In the genomic region with DNA sequence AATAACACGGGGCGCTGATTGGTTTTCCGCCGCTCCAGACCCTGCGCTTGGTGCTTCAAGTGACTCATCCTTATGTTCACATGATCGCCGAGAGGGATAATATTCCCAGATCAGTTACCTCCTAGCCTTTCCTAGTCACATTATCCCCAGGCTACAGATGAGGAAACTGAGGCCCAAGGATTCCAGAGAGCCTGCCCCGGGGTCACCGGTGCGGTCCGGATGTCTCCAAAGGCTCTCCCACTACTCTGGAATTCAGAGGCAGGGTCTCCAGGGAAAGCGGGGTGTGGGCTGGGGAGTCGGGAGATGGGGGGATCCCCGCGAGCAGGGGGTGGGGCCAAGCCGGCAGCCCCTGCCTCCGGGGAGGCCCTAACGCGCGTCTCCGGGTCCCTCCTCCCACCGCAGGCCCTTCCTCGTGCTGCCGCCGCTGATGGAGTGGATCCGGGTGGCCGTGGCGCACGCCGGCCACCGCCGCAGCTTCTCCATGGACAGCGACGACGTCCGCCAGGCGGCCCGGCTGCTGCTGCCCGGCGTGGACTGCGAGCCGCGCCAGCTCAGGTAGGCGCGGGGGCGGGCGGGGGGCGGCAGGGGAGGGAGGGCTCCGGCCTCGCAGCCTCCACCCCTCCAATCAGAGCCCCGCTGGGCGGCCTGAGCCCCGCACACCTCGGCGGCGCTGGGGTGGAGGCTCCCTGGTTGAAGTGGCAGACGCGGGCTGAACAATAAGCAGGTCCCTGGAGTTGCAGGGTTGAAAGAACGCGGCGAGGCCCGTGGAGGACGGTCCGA, we compare ENCODE assay signal across 13 cellular contexts.
DNase-seq lines count a peak whose midpoint lies in the region; ATAC-seq and TF ChIP-seq lines count a peak whose summit lies in the region.
"Had no signal": no experiment of that assay in that cellular context is flagged by ENCODE, and none has a peak within 500 bp of the region (broad histone marks: within the 10 kb centered on the region; RNA-seq: fewer than 3 reads in every experiment).

No MANE protein-coding gene starts in this region.

- H3K9me3 ChIP-seq in ES-I3 (ENCODE audit: control insufficient read depth, insufficient read depth, low read length) = no peaks in the 10 kb centered on the region
- no peaks in the 10 kb centered on the region for H3K9me3 ChIP-seq in mammary epithelial cell (replicated peaks; ENCODE audit: insufficient read depth, low read length)
- H3K9me3 ChIP-seq in iPS-15b (ENCODE audit: control insufficient read depth, insufficient read depth, low read length) = no peaks in the 10 kb centered on the region
- H3K9me3 ChIP-seq in prostate gland = no peaks in the 10 kb centered on the region
- H3K9me3 ChIP-seq: sigmoid colon had no signal

- H3K4me2 ChIP-seq in mammary epithelial cell (ENCODE audit: insufficient read depth, low read depth, low read length) = peak overlapping the region; percentile 74

- H3K36me3 ChIP-seq in ES-I3 (ENCODE audit: insufficient read depth, low read length) (no peaks in the 10 kb centered on the region), mammary epithelial cell (ENCODE audit: insufficient read depth, low read length) (no peaks in the 10 kb centered on the region), iPS-15b (ENCODE audit: control insufficient read depth, insufficient read depth, low read length) (no peaks in the 10 kb centered on the region), prostate gland (no peaks in the 10 kb centered on the region)
- H3K36me3 ChIP-seq: sigmoid colon had no signal

- no peak for ATAC-seq in HG03159 (IDR thresholded peaks at IDR 0.05; ENCODE audit: unreplicated experiment)
- ATAC-seq: effector memory CD8-positive, alpha-beta T cell had no signal

- TF ChIP-seq CTCF in mammary epithelial cell (conservative IDR thresholded peaks at IDR 0.05 in 1 of 2, IDR thresholded peaks at IDR 0.05 in 1 of 2; ENCODE audit: extremely low read depth in 1 of 2, insufficient read depth in 1 of 2, low read depth in 1 of 2, low read length in 2 of 2) (no peak), prostate gland (IDR thresholded peaks at IDR 0.05) (peak in 2 of 4 experiments; percentile 12 to 15)

- intact Hi-C loops in mammary epithelial cell (cut with micrococcal nuclease) (no loop called here), prostate gland (cut with DNase I) (no loop called here)

- no peak for TF ChIP-seq POLR2A in prostate gland (IDR thresholded peaks at IDR 0.05)

- CTCF ChIA-PET in mammary epithelial cell (lab: Charles Lee; ENCODE audit: low non-redundant PET) = no interaction called here

- H3K79me2 ChIP-seq in mammary epithelial cell (ENCODE audit: insufficient read depth, low read length) = no peaks in the 10 kb centered on the region

- H2AFZ ChIP-seq in mammary epithelial cell (ENCODE audit: low read depth, low read length) = peak overlapping the region; percentile 47

- H3K27ac ChIP-seq in mammary epithelial cell (ENCODE audit: insufficient read depth, low read depth, low read length) = no peak overlapping the region
- H3K27ac ChIP-seq in prostate gland = no peak overlapping the region
- H3K27ac ChIP-seq: sigmoid colon had no signal

- DNase-seq in mammary epithelial cell (no peak), prostate gland (ENCODE audit: low spot score) (no peak), NCI-H526 treated with DMSO at 0.1 percent for 48 hours (lab: John Stamatoyannopoulos, UW) (no peak), NCI-H748 (lab: John Stamatoyannopoulos, UW; ENCODE audit: unreplicated experiment) (no peak), C1 segment of cervical spinal cord (lab: John Stamatoyannopoulos, UW) (no peak)
- DNase-seq: activated CD4-positive, alpha-beta T cell treated with anti-CD3 and anti-CD28 coated beads, Interleukin-2, amount 50 U/mL, for 1 hour; CD4-positive, CD25-positive, alpha-beta regulatory T cell; effector memory CD8-positive, alpha-beta T cell; HFFc6; sigmoid colon had no signal

- H3K4me3 ChIP-seq in mammary epithelial cell (replicated peaks in 1 of 3; ENCODE audit: insufficient read depth in 1 of 3, low read depth in 2 of 3, low read length in 3 of 3) (peak overlapping the region in 1 of 3 experiments; percentile 7), iPS-15b (ENCODE audit: low read depth, low read length) (peak overlapping the region; percentile 55), prostate gland (peak overlapping the region; percentile 15 to 20)

- H3K9ac ChIP-seq in ES-I3 (ENCODE audit: low read depth, low read length) (peak overlapping the region; percentile 56), mammary epithelial cell (ENCODE audit: insufficient read depth, low read length) (no peak overlapping the region), iPS-15b (ENCODE audit: low read depth, low read length) (no peak overlapping the region)

- dilution Hi-C loops in mammary epithelial cell (cut with HindIII; ENCODE audit: low sequenced_read_pairs) = no loop called here

- WGBS in mammary epithelial cell (ENCODE audit: low coverage, missing lambda C conversion rate) = 15% methylated on average over 17 of the region's 64 CpGs
- WGBS in prostate gland = 20% methylated on average over 44 of the region's 64 CpGs

- H4K20me1 ChIP-seq in mammary epithelial cell (ENCODE audit: insufficient read depth, low read length) = no peaks in the 10 kb centered on the region

- H3K4me1 ChIP-seq in ES-I3 (ENCODE audit: insufficient read depth, low read length) (peaks cover 21% of the 10 kb centered on the region), mammary epithelial cell (ENCODE audit: insufficient read depth, low read length) (peaks cover 12% of the 10 kb centered on the region), iPS-15b (ENCODE audit: control insufficient read depth, insufficient read depth, low read length) (peaks cover 4% of the 10 kb centered on the region), prostate gland (replicated peaks) (no peaks in the 10 kb centered on the region)

- H3K27me3 ChIP-seq in mammary epithelial cell (ENCODE audit: insufficient read depth, low read length) (no peaks in the 10 kb centered on the region), iPS-15b (ENCODE audit: control insufficient read depth, insufficient read depth, low read length) (peaks cover 28% of the 10 kb centered on the region), prostate gland (replicated peaks; ENCODE audit: insufficient read depth) (no peaks in the 10 kb centered on the region)

- in situ Hi-C loops in mammary epithelial cell (cut with MboI; ENCODE audit: low sequenced_read_pairs in 2 of 2) = no loop called here

- no TSS peak for BruUV-seq in mammary epithelial cell (replicated peaks; lab: Mats Ljungman, UMichigan)
